In genomic region chr11:43278302-43278956, GRCh38 we compare ENCODE assay signal across 8 cellular contexts. TPM values are rescaled to one million over a fixed set of nuclear protein-coding genes. Genes with fewer than 3 reads are reported as not detected.
A peak's percentile ranks its signal among the peaks of the same experiment; 100 is the strongest.
DNase-seq lines count a peak whose midpoint lies in the region; ATAC-seq and TF ChIP-seq lines count a peak whose summit lies in the region.

No MANE protein-coding gene starts in this region.

- H3K27ac Mint-ChIP-seq in activated T-helper 17 cell treated with anti-CD3 and anti-CD28 coated beads, Interleukin-2, amount 50 U/mL, for 72 hours = no peak overlapping the region

- H3K4me3 Mint-ChIP-seq in activated T-helper 17 cell treated with anti-CD3 and anti-CD28 coated beads, Interleukin-2, amount 50 U/mL, for 72 hours = no peak overlapping the region

- H3K9me3 Mint-ChIP-seq in activated T-helper 17 cell treated with anti-CD3 and anti-CD28 coated beads, Interleukin-2, amount 50 U/mL, for 72 hours = peaks cover 5% of the 10 kb centered on the region

- H3K4me1 Mint-ChIP-seq in activated T-helper 17 cell treated with anti-CD3 and anti-CD28 coated beads, Interleukin-2, amount 50 U/mL, for 72 hours = no peaks in the 10 kb centered on the region

- peak; percentile 29 for TF ChIP-seq CTCF in GM12873 (IDR thresholded peaks at IDR 0.05; ENCODE audit: insufficient read depth, low read depth, low read length, missing control alignments)

- DNase-seq in KBM-7 (peak; percentile 31), T1000 (lab: John Stamatoyannopoulos, UW) (peak; percentile 79), iris pigment epithelial cell (ENCODE audit: low read depth) (peak; percentile 26), NCI-H510A (lab: John Stamatoyannopoulos, UW) (no peak)

- ATAC-seq in GM19452 (IDR thresholded peaks at IDR 0.05; ENCODE audit: unreplicated experiment) = no peak
- no peak for ATAC-seq in activated T-helper 17 cell treated with anti-CD3 and anti-CD28 coated beads, Interleukin-2, amount 50 U/mL, for 72 hours (replicated peaks)
- ATAC-seq in HG03135 (IDR thresholded peaks at IDR 0.05; ENCODE audit: unreplicated experiment) = no peak

- in situ Hi-C loops in KBM-7 (cut with MboI; ENCODE audit: low pct_unique_long_range_greater_than_20kb, low sequenced_read_pairs) = no loop called here

- peaks cover 13% of the 10 kb centered on the region for H3K27me3 Mint-ChIP-seq in activated T-helper 17 cell treated with anti-CD3 and anti-CD28 coated beads, Interleukin-2, amount 50 U/mL, for 72 hours

- no peaks in the 10 kb centered on the region for H3K36me3 Mint-ChIP-seq in activated T-helper 17 cell treated with anti-CD3 and anti-CD28 coated beads, Interleukin-2, amount 50 U/mL, for 72 hours (ENCODE audit: low read depth)

RNA-seq across cellular contexts. Expression of gene API5, which starts 33.4 kb away (rescaled TPM):
- 100 to 1,000 TPM in 1 of 2 donors, 10 to 100 TPM in 1; 95.2 to 157 TPM for total RNA-seq in activated T-helper 17 cell treated with anti-CD3 and anti-CD28 coated beads, Interleukin-2, amount 50 U/mL, for 72 hours
